In the genomic region with DNA sequence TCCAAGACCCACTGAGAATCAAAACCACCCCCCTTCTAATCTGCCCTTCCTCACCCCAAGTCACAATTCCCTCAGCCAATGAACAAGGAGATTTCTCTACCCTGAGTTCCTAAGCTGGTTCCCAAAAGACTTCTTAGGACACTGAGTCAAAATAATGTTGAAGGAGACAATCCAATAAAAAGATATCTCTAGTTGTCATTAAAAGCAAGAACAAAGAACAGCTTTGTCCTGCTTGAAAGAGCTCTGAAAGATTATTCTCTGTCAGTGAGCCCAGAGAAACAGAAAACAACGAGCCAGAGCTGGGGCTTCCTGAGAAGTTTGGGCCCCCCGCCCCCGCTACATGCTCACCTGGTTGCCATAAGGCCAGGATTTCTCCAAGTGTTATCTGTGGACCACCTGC, we compare ENCODE assay signal across 23 cellular contexts. TPM values are rescaled to one million over a fixed set of nuclear protein-coding genes. Genes with fewer than 3 reads are reported as not detected.
DNase-seq lines count a peak whose midpoint lies in the region; ATAC-seq, FAIRE-seq and TF ChIP-seq lines count a peak whose summit lies in the region.
"Had no signal": no experiment of that assay in that cellular context is flagged by ENCODE, and none has a peak within 500 bp of the region (broad histone marks: within the 10 kb centered on the region; RNA-seq: fewer than 3 reads in every experiment).

No MANE protein-coding gene starts in this region.

- intact Hi-C loops in activated B cell treated with CpG ODN at 0.5 μM for 24 hours (cut with micrococcal nuclease) (no loop called here), vagina (cut with DNase I) (no loop called here)

- CTCF ChIA-PET in activated B cell treated with CpG ODN at 0.5 μM for 24 hours (lab: Charles Lee) = no interaction called here

- H3K79me2 ChIP-seq in keratinocyte (ENCODE audit: control insufficient read depth, insufficient read depth, low read length) = peaks cover 2% of the 10 kb centered on the region

- H3K9me3 ChIP-seq in keratinocyte (ENCODE audit: control insufficient read depth, low read depth, low read length) = no peaks in the 10 kb centered on the region
- H3K9me3 ChIP-seq in vagina = no peaks in the 10 kb centered on the region

- H4K20me1 ChIP-seq in keratinocyte (ENCODE audit: control insufficient read depth, extremely low read depth, insufficient read depth, low read length) = no peaks in the 10 kb centered on the region

- H3K9me3 Mint-ChIP-seq in activated B cell treated with CpG ODN at 0.5 μM for 24 hours = no peaks in the 10 kb centered on the region
- H3K9me3 Mint-ChIP-seq: activated CD4-positive, alpha-beta memory T cell treated with anti-CD3 and anti-CD28 coated beads, Interleukin-2, amount 10 ng/mL, durations not matched to agents 7 days and 5 days; activated naive CD4-positive, alpha-beta T cell treated with anti-CD3 and anti-CD28 coated beads, Interleukin-2, amount 50 U/mL, for 24 hours had no signal

- no peak overlapping the region for H3K27ac ChIP-seq in keratinocyte (ENCODE audit: control insufficient read depth, insufficient read depth, low read length)
- H3K27ac ChIP-seq in vagina = no peak overlapping the region
- H3K27ac ChIP-seq: parathyroid adenoma, skin epidermis, VCaP had no signal

- H3K4me1 Mint-ChIP-seq in activated B cell treated with CpG ODN at 0.5 μM for 24 hours = peaks cover 24% of the 10 kb centered on the region

- DNase-seq in COLO829 (ENCODE audit: low spot score) (peak; percentile 74), activated B cell treated with CpG ODN at 0.5 μM for 24 hours (no peak), keratinocyte (ENCODE audit: low read depth, low spot score) (no peak), pons (ENCODE audit: low spot score) (peak; percentile 81), NCI-H524 treated with DMSO at 0.1 percent for 48 hours (lab: John Stamatoyannopoulos, UW) (no peak), occipital lobe (lab: John Stamatoyannopoulos, UW) (no peak), vagina (ENCODE audit: extremely low spot score in 2 of 2) (no peak)
- DNase-seq: ACHN; activated CD4-positive, alpha-beta memory T cell treated with anti-CD3 and anti-CD28 coated beads, Interleukin-2, amount 10 ng/mL, durations not matched to agents 7 days and 5 days; activated T-cell treated with anti-CD3 and anti-CD28 coated beads, Interleukin-2, amount 50 U/mL, for 1 hour; GF-D8; HCEC 1CT; left ventricle myocardium superior; NCI-H1436; NCI-H82; stimulated activated CD4-positive, alpha-beta T cell treated with anti-CD3 and anti-CD28 coated beads, Interleukin-4, amount 100 ng/mL, for 1 hour; T-helper 2 cell had no signal

- H3K36me3 ChIP-seq in keratinocyte (ENCODE audit: control insufficient read depth in 2 of 2, extremely low read depth in 1 of 2, insufficient read depth in 2 of 2, low read length in 2 of 2) = peaks cover 0 to 2% of the 10 kb centered on the region in 2 experiments
- H3K36me3 ChIP-seq in vagina = no peaks in the 10 kb centered on the region

- H3K27me3 Mint-ChIP-seq in activated B cell treated with CpG ODN at 0.5 μM for 24 hours = no peaks in the 10 kb centered on the region
- H3K27me3 Mint-ChIP-seq: activated CD4-positive, alpha-beta memory T cell treated with anti-CD3 and anti-CD28 coated beads, Interleukin-2, amount 10 ng/mL, durations not matched to agents 7 days and 5 days; activated naive CD4-positive, alpha-beta T cell treated with anti-CD3 and anti-CD28 coated beads, Interleukin-2, amount 50 U/mL, for 24 hours had no signal

- H3K4me3 ChIP-seq in keratinocyte (ENCODE audit: control insufficient read depth in 2 of 3, extremely low read depth in 1 of 3, insufficient read depth in 2 of 3, low read depth in 1 of 3, low read length in 3 of 3) = no peak overlapping the region
- no peak overlapping the region for H3K4me3 ChIP-seq in vagina
- H3K4me3 ChIP-seq: skin epidermis had no signal

- no peak overlapping the region for H3K9ac ChIP-seq in keratinocyte (ENCODE audit: control insufficient read depth, extremely low read depth, insufficient read depth, low read length)
- H3K9ac ChIP-seq: parathyroid adenoma had no signal

- no peaks in the 10 kb centered on the region for H3K36me3 Mint-ChIP-seq in activated B cell treated with CpG ODN at 0.5 μM for 24 hours (ENCODE audit: low read depth)

- H3K4me2 ChIP-seq in keratinocyte (ENCODE audit: control insufficient read depth, extremely low read depth, insufficient read depth, low read depth, low read length) = no peak overlapping the region

- H3K27me3 ChIP-seq in keratinocyte (ENCODE audit: control insufficient read depth, extremely low read depth, insufficient read depth, low read length) (no peaks in the 10 kb centered on the region), vagina (no peaks in the 10 kb centered on the region)

- peak; percentile 41 for FAIRE-seq in keratinocyte (lab: Jason Lieb, UNC)

- POLR2A ChIA-PET in activated B cell treated with CpG ODN at 0.5 μM for 24 hours (lab: Charles Lee) = interaction anchor here (0.6 kb wide), 1 partner anchor 17 kb away, joined by 3 read pairs; no protein-coding TSS in a partner anchor

- H3K9me1 ChIP-seq in keratinocyte (ENCODE audit: control insufficient read depth, extremely low read depth, insufficient read depth, low read length) = no peaks in the 10 kb centered on the region

- H3K27ac Mint-ChIP-seq in activated B cell treated with CpG ODN at 0.5 μM for 24 hours = peak overlapping the region; percentile 53
- H3K27ac Mint-ChIP-seq: activated CD4-positive, alpha-beta memory T cell treated with anti-CD3 and anti-CD28 coated beads, Interleukin-2, amount 10 ng/mL, durations not matched to agents 7 days and 5 days; activated naive CD4-positive, alpha-beta T cell treated with anti-CD3 and anti-CD28 coated beads, Interleukin-2, amount 50 U/mL, for 24 hours had no signal

- no peak for TF ChIP-seq POLR2A in vagina (IDR thresholded peaks at IDR 0.05)

- H2AFZ ChIP-seq in keratinocyte (ENCODE audit: control insufficient read depth, low read length) = no peak overlapping the region
- H2AFZ ChIP-seq: parathyroid adenoma had no signal

- H3K4me3 Mint-ChIP-seq in activated B cell treated with CpG ODN at 0.5 μM for 24 hours = peak overlapping the region; percentile 32
- H3K4me3 Mint-ChIP-seq: activated CD4-positive, alpha-beta memory T cell treated with anti-CD3 and anti-CD28 coated beads, Interleukin-2, amount 10 ng/mL, durations not matched to agents 7 days and 5 days; activated naive CD4-positive, alpha-beta T cell treated with anti-CD3 and anti-CD28 coated beads, Interleukin-2, amount 50 U/mL, for 24 hours had no signal

- dilution Hi-C loops in keratinocyte (cut with MboI; ENCODE audit: extremely low pct_ligation_motif_present, low sequenced_read_pairs) = no loop called here

- ATAC-seq in activated B cell treated with CpG ODN at 0.5 μM for 24 hours (ENCODE audit: low read depth) (no peak), GM21526 (IDR thresholded peaks at IDR 0.05; ENCODE audit: low FRiP score, unreplicated experiment) (no peak)
- ATAC-seq: esophagus mucosa, left ventricle myocardium superior had no signal

- TF ChIP-seq CTCF in activated B cell treated with CpG ODN at 0.5 μM for 24 hours (IDR thresholded peaks at IDR 0.05) = no peak
- no peak for TF ChIP-seq CTCF in keratinocyte (optimal IDR thresholded peaks at IDR 0.05 in 1 of 3, IDR thresholded peaks at IDR 0.05 in 1 of 3, conservative IDR thresholded peaks at IDR 0.05 in 1 of 3; ENCODE audit: extremely low read depth in 1 of 3, insufficient read depth in 2 of 3, low read length in 3 of 3)
- no peak for TF ChIP-seq CTCF in vagina (IDR thresholded peaks at IDR 0.05)

- H3K4me1 ChIP-seq in keratinocyte (ENCODE audit: control insufficient read depth, extremely low read depth, insufficient read depth, low read length) = peaks cover 4% of the 10 kb centered on the region
- H3K4me1 ChIP-seq in vagina = no peaks in the 10 kb centered on the region

RNA-seq across cellular contexts. Expression of a gene that starts 45.7 kb away (rescaled TPM):
- total RNA-seq in activated B cell treated with CpG ODN at 0.5 μM for 24 hours = 17.8 and 18.5 TPM in 2 replicates
- polyA plus RNA-seq in keratinocyte = 10.5 to 20.7 TPM (median 14.0 TPM) in 3 replicates
- polyA plus RNA-seq in keratinocyte (2011; ENCODE audit: low read depth) = 7.3 TPM
- 10.2 and 15.7 TPM in 2 replicates for polyA plus RNA-seq in keratinocyte (2011; cell fraction: cytosol; rRNA removed)
- polyA plus RNA-seq in keratinocyte (2011; cell fraction: nucleus; rRNA removed) = 8.6 and 11.3 TPM in 2 replicates
- 11.1 and 16.7 TPM in 2 replicates for polyA plus RNA-seq in keratinocyte (2012; ENCODE audit: low replicate concordance)
- 4.3 to 12.8 TPM (median 5.0 TPM) in 3 replicates for polyA minus RNA-seq in keratinocyte
- 6.3 TPM for polyA minus RNA-seq in keratinocyte (2011; cell fraction: cytosol; rRNA and poly(A)+ RNA removed)
- polyA minus RNA-seq in keratinocyte (2011; cell fraction: nucleus; rRNA and poly(A)+ RNA removed) = 7.0 and 15.6 TPM in 2 replicates
- total RNA-seq in occipital lobe = 38.1 TPM
- 15.5 TPM for total RNA-seq in vagina

Comparison
In these comparisons a context has a peak if more than half of its experiments do, and no peak if none do; other contexts are left out.
1. DNase-seq: peak in COLO829 (single experiment) and pons (single experiment); none in activated B cell treated with CpG ODN at 0.5 μM for 24 hours (single experiment), keratinocyte (single experiment), NCI-H524 treated with DMSO at 0.1 percent for 48 hours (single experiment), occipital lobe (single experiment) and vagina (0 of 2).